ENCODE assay signal across 8 cellular contexts in genomic region chr5:114362197-114362976, GRCh38. TPM values are rescaled to one million over a fixed set of nuclear protein-coding genes. Genes with fewer than 3 reads are reported as not detected.
A peak's percentile ranks its signal among the peaks of the same experiment; 100 is the strongest.
DNase-seq lines count a peak whose midpoint lies in the region; ATAC-seq and TF ChIP-seq lines count a peak whose summit lies in the region.

No MANE protein-coding gene starts in this region.

- no peaks in the 10 kb centered on the region for H3F3A ChIP-seq in neural cell (ENCODE audit: insufficient read depth, low read length, poor library complexity, severe bottlenecking)

- H2AFZ ChIP-seq in neural cell (ENCODE audit: low read depth, low read length), result peak overlapping the region; percentile 54

- no peak for TF ChIP-seq RAD21 in neural cell (conservative IDR thresholded peaks at IDR 0.05)

- no peaks in the 10 kb centered on the region for H3K9me2 ChIP-seq in neural cell (ENCODE audit: insufficient read depth, low read length)

- peak overlapping the region; percentile 47 for H3K4me3 ChIP-seq in epithelial cell of esophagus (ENCODE audit: low read length)
- peak overlapping the region; percentile 94 for H3K4me3 ChIP-seq in neural cell (ENCODE audit: low read length)

- H3K79me2 ChIP-seq in neural cell (replicated peaks; ENCODE audit: insufficient read depth, low read length), result no peaks in the 10 kb centered on the region

- peak overlapping the region; percentile 77 for H3K27ac ChIP-seq in neural cell (ENCODE audit: low read length)

- TF ChIP-seq EP300 in neural cell (conservative IDR thresholded peaks at IDR 0.05; ENCODE audit: poor library complexity, severe bottlenecking), result peak; percentile 8

- peaks cover 47% of the 10 kb centered on the region for H3K27me3 ChIP-seq in neural cell (ENCODE audit: insufficient read depth, low read depth, low read length)

- peak overlapping the region; percentile 66 for H3K4me2 ChIP-seq in neural cell (ENCODE audit: low read length)

- TF ChIP-seq CTCF in GM10266 (IDR thresholded peaks at IDR 0.05; ENCODE audit: control insufficient read depth, insufficient read depth, low read depth, missing control alignments), result no peak
- TF ChIP-seq CTCF in epithelial cell of esophagus (IDR thresholded peaks at IDR 0.05; ENCODE audit: insufficient read depth, low read depth, low read length, missing control alignments), result no peak
- peak; percentile 56 for TF ChIP-seq CTCF in neural cell (IDR thresholded peaks at IDR 0.05; ENCODE audit: poor library complexity, severe bottlenecking)
- TF ChIP-seq CTCF in omental fat pad (IDR thresholded peaks at IDR 0.05), result no peak

- peak; percentile 32 for DNase-seq in GM10266 (ENCODE audit: extremely low spot score)
- peak; percentile 26 for DNase-seq in MV-4-11 (lab: John Stamatoyannopoulos, UW)
- no peak for DNase-seq in epithelial cell of esophagus (ENCODE audit: low read depth)
- DNase-seq in activated effector memory CD4-positive, alpha-beta T cell treated with anti-CD3 and anti-CD28 coated beads, Interleukin-2, amount 50 U/mL, for 16 hours, result no peak
- no peak for DNase-seq in cortex of kidney (lab: John Stamatoyannopoulos, UW)
- no peak for DNase-seq in omental fat pad (ENCODE audit: low spot score)

- H4K20me1 ChIP-seq in neural cell (ENCODE audit: insufficient read depth), result no peaks in the 10 kb centered on the region

- H3K36me3 ChIP-seq in neural cell (ENCODE audit: insufficient read depth, low read length), result no peaks in the 10 kb centered on the region

- ATAC-seq in GM21515 (IDR thresholded peaks at IDR 0.05; ENCODE audit: unreplicated experiment) (peak; percentile 17), omental fat pad (ENCODE audit: low FRiP score) (no peak)

- H3K9me3 ChIP-seq in neural cell (ENCODE audit: low read length), result no peaks in the 10 kb centered on the region

- H3K9ac ChIP-seq in neural cell (ENCODE audit: low read length), result peak overlapping the region; percentile 77

TF ChIP-seq in neural cell, 6 proteins besides CTCF, POLR2A, EP300 and RAD21:
- TF ChIP-seq EZH2 (IDR thresholded peaks at IDR 0.05; ENCODE audit: borderline replicate concordance, insufficient read depth, low read length, poor library complexity, severe bottlenecking), result no peak
- TF ChIP-seq MXI1 (conservative IDR thresholded peaks at IDR 0.05; ENCODE audit: poor library complexity, severe bottlenecking), result peak; percentile 53
- peak; percentile 13 for TF ChIP-seq REST (IDR thresholded peaks at IDR 0.05; ENCODE audit: borderline replicate concordance)
- TF ChIP-seq POLR2AphosphoS5 (IDR thresholded peaks at IDR 0.05), result no peak
- TF ChIP-seq SMC3 (conservative IDR thresholded peaks at IDR 0.05; ENCODE audit: poor library complexity), result peak; percentile 55

RNA-seq across cellular contexts. Expression of gene KCNN2, which starts 0.5 kb away (rescaled TPM):
- 1.0 and 1.6 TPM in 2 replicates for polyA plus RNA-seq in neural cell
- 2.3 and 4.4 TPM in 2 replicates for polyA minus RNA-seq in neural cell
- total RNA-seq in omental fat pad, result 1 to 10 TPM in 1 of 4 donors, under 1 TPM in 2, not detected in 1; 0.19 to 1.4 (median 0.19) TPM

Comparison
In these comparisons a context has a peak if more than half of its experiments do, and no peak if none do; other contexts are left out.
1. DNase-seq: peak in GM10266 (single experiment) and MV-4-11 (single experiment); none in epithelial cell of esophagus (single experiment), activated effector memory CD4-positive, alpha-beta T cell treated with anti-CD3 and anti-CD28 coated beads, Interleukin-2, amount 50 U/mL, for 16 hours (single experiment), cortex of kidney (single experiment) and omental fat pad (single experiment).